23 cellular contexts compared by ENCODE assay signal in genomic region chr20:51287628-51288413, GRCh38.
"Had no signal": no experiment of that assay in that cellular context is flagged by ENCODE, and none has a peak within 500 bp of the region (broad histone marks: within the 10 kb centered on the region; RNA-seq: fewer than 3 reads in every experiment).

No MANE protein-coding gene starts in this region.

- H3K27me3 Mint-ChIP-seq: progenitor cell of endocrine pancreas had no signal

- H3K4me3 Mint-ChIP-seq: activated B cell treated with CpG ODN at 0.5 μM for 24 hours; activated CD4-positive, alpha-beta memory T cell treated with anti-CD3 and anti-CD28 coated beads, Interleukin-2, amount 10 ng/mL, durations not matched to agents 7 days and 5 days; activated CD8-positive, alpha-beta memory T cell treated with anti-CD3 and anti-CD28 coated beads, Interleukin-2, amount 10 ng/mL, durations not matched to agents 7 days and 5 days; activated naive CD4-positive, alpha-beta T cell treated with anti-CD3 and anti-CD28 coated beads for 36 hours; activated T-cell treated with anti-CD3 and anti-CD28 coated beads, Interleukin-2, amount 50 U/mL, for 24 hours; central memory CD8-positive, alpha-beta T cell; mesothelial cell of epicardium; nephron; stimulated activated naive CD8-positive, alpha-beta T cell treated with anti-CD3 and anti-CD28 coated beads, Interleukin-15, amount 100 ng/mL, for 72 hours had no signal

- DNase-seq: activated B cell treated with CpG ODN at 0.5 μM for 24 hours; activated CD4-positive, alpha-beta memory T cell treated with anti-CD3 and anti-CD28 coated beads, Interleukin-2, amount 10 ng/mL, durations not matched to agents 7 days and 5 days; activated CD4-positive, alpha-beta T cell treated with anti-CD3 and anti-CD28 coated beads for 4 hours; activated CD8-positive, alpha-beta memory T cell treated with anti-CD3 and anti-CD28 coated beads, Interleukin-2, amount 10 ng/mL, durations not matched to agents 7 days and 5 days; activated naive CD4-positive, alpha-beta T cell treated with anti-CD3 and anti-CD28 coated beads for 36 hours; activated T-cell treated with anti-CD3 and anti-CD28 coated beads, Interleukin-2, amount 50 U/mL, for 24 hours; aorta; brain microvascular endothelial cell; erythroblast; foreskin melanocyte; occipital lobe; stimulated activated CD4-positive, alpha-beta T cell treated with anti-CD3 and anti-CD28 coated beads, Interleukin-15, amount 100 ng/mL, for 24 hours; stimulated activated CD4-positive, alpha-beta T cell treated with anti-CD3 and anti-CD28 coated beads, Interleukin-2, amount 100 ng/mL, for 48 hours; stimulated activated naive CD8-positive, alpha-beta T cell treated with anti-CD3 and anti-CD28 coated beads, Interleukin-15, amount 100 ng/mL, for 72 hours; T-helper 1 cell; T-helper 9 cell had no signal

- H3K27ac ChIP-seq: brain microvascular endothelial cell, coronary artery, right atrium auricular region, skin epidermis had no signal

- H3K4me1 Mint-ChIP-seq: activated CD4-positive, alpha-beta memory T cell treated with anti-CD3 and anti-CD28 coated beads, Interleukin-2, amount 10 ng/mL, durations not matched to agents 7 days and 5 days; activated CD8-positive, alpha-beta memory T cell treated with anti-CD3 and anti-CD28 coated beads, Interleukin-2, amount 10 ng/mL, durations not matched to agents 7 days and 5 days; central memory CD8-positive, alpha-beta T cell; nephron; stimulated activated naive CD8-positive, alpha-beta T cell treated with anti-CD3 and anti-CD28 coated beads, Interleukin-15, amount 100 ng/mL, for 72 hours had no signal

- H3K36me3 Mint-ChIP-seq: activated CD8-positive, alpha-beta memory T cell treated with anti-CD3 and anti-CD28 coated beads, Interleukin-2, amount 10 ng/mL, durations not matched to agents 7 days and 5 days; mesothelial cell of epicardium had no signal

- H3K27ac Mint-ChIP-seq: activated B cell treated with CpG ODN at 0.5 μM for 24 hours; activated CD4-positive, alpha-beta memory T cell treated with anti-CD3 and anti-CD28 coated beads, Interleukin-2, amount 10 ng/mL, durations not matched to agents 7 days and 5 days; activated CD8-positive, alpha-beta memory T cell treated with anti-CD3 and anti-CD28 coated beads, Interleukin-2, amount 10 ng/mL, durations not matched to agents 7 days and 5 days; activated naive CD4-positive, alpha-beta T cell treated with anti-CD3 and anti-CD28 coated beads for 36 hours; activated T-cell treated with anti-CD3 and anti-CD28 coated beads, Interleukin-2, amount 50 U/mL, for 24 hours; nephron; progenitor cell of endocrine pancreas had no signal

- H3K9me3 Mint-ChIP-seq: activated CD4-positive, alpha-beta memory T cell treated with anti-CD3 and anti-CD28 coated beads, Interleukin-2, amount 10 ng/mL, durations not matched to agents 7 days and 5 days; activated naive CD4-positive, alpha-beta T cell treated with anti-CD3 and anti-CD28 coated beads for 36 hours; activated T-cell treated with anti-CD3 and anti-CD28 coated beads, Interleukin-2, amount 50 U/mL, for 24 hours; central memory CD8-positive, alpha-beta T cell; mesothelial cell of epicardium; nephron had no signal
